In genomic region chr5:151156732-151157402, GRCh38 we compare ENCODE assay signal across 8 cellular contexts. TPM values are rescaled to one million over a fixed set of nuclear protein-coding genes. Genes with fewer than 3 reads are reported as not detected.
DNase-seq lines count a peak whose midpoint lies in the region; ATAC-seq and TF ChIP-seq lines count a peak whose summit lies in the region.

No MANE protein-coding gene starts in this region.

- no peak overlapping the region for H3K27ac ChIP-seq in OCI-LY1 (ENCODE audit: low read depth, low read length, poor library complexity, severe bottlenecking)
- H3K27ac ChIP-seq in tibial nerve, result peak overlapping the region; percentile 73 to 95 (median 86)

- peak overlapping the region; percentile 95 for H3K27ac Mint-ChIP-seq in activated CD4-positive, alpha-beta T cell treated with anti-CD3 and anti-CD28 coated beads, Interleukin-2, amount 10 ng/mL, durations not matched to agents 24 days and 14 days

- H3K9me3 ChIP-seq in OCI-LY1 (ENCODE audit: low read length), result no peaks in the 10 kb centered on the region
- H3K9me3 ChIP-seq in tibial nerve, result no peaks in the 10 kb centered on the region

- no peaks in the 10 kb centered on the region for H3K36me3 ChIP-seq in OCI-LY1 (ENCODE audit: insufficient read depth, low read length)
- no peaks in the 10 kb centered on the region for H3K36me3 ChIP-seq in tibial nerve

- 23 to 49% methylated on average over 16 to 17 of the region's 17 CpGs for WGBS in lower leg skin, 2 donors
- 5 to 7% methylated on average over 14 to 17 of the region's 17 CpGs for WGBS in tibial nerve, 2 donors

- no peak for TF ChIP-seq POLR2A in lower leg skin (IDR thresholded peaks at IDR 0.05)
- no peak for TF ChIP-seq POLR2A in tibial nerve (IDR thresholded peaks at IDR 0.05)

- no peak overlapping the region; the same call in 1 of the 2 replicates for H3K9ac ChIP-seq in OCI-LY1 (ENCODE audit: low read length)

- H3K36me3 Mint-ChIP-seq in activated CD4-positive, alpha-beta T cell treated with anti-CD3 and anti-CD28 coated beads, Interleukin-2, amount 10 ng/mL, durations not matched to agents 24 days and 14 days (ENCODE audit: low read depth), result peaks cover 30% of the 10 kb centered on the region

- H3K4me1 Mint-ChIP-seq in activated CD4-positive, alpha-beta T cell treated with anti-CD3 and anti-CD28 coated beads, Interleukin-2, amount 10 ng/mL, durations not matched to agents 24 days and 14 days, result peaks cover 59% of the 10 kb centered on the region

- H3K27me3 ChIP-seq in OCI-LY1 (ENCODE audit: insufficient read depth, low read length) (no peaks in the 10 kb centered on the region; the same call in 1 of the 2 replicates), tibial nerve (no peaks in the 10 kb centered on the region)

- no peaks in the 10 kb centered on the region for H3K9me2 ChIP-seq in OCI-LY1 (ENCODE audit: low read depth, low read length)

- TF ChIP-seq EP300 in tibial nerve (IDR thresholded peaks at IDR 0.05), result no peak

- peak overlapping the region; percentile 98 for H3K4me3 Mint-ChIP-seq in activated CD4-positive, alpha-beta T cell treated with anti-CD3 and anti-CD28 coated beads, Interleukin-2, amount 10 ng/mL, durations not matched to agents 24 days and 14 days

- ATAC-seq in HG02763 (IDR thresholded peaks at IDR 0.05; ENCODE audit: unreplicated experiment), result no peak

- no peaks in the 10 kb centered on the region for H3K9me3 Mint-ChIP-seq in activated CD4-positive, alpha-beta T cell treated with anti-CD3 and anti-CD28 coated beads, Interleukin-2, amount 10 ng/mL, durations not matched to agents 24 days and 14 days

- H3K4me3 ChIP-seq in OCI-LY1 (ENCODE audit: low read depth, low read length, poor library complexity, severe bottlenecking), result peak overlapping the region; percentile 56
- peak overlapping the region; percentile 95 to 99 for H3K4me3 ChIP-seq in cardiac fibroblast (replicated peaks in 1 of 2; ENCODE audit: low read depth in 2 of 2, low read length in 2 of 2)
- peak overlapping the region; percentile 71 for H3K4me3 ChIP-seq in lower leg skin (ENCODE audit: low read depth, poor library complexity, severe bottlenecking)
- H3K4me3 ChIP-seq in tibial nerve, result peak overlapping the region; percentile 61 to 89 (median 74)

- H3K4me1 ChIP-seq in OCI-LY1 (ENCODE audit: insufficient read depth, low read length, severe bottlenecking) (peaks cover 22% of the 10 kb centered on the region), tibial nerve (peaks cover 0 to 60% (median 40%) of the 10 kb centered on the region in 4 donors)

- H3K79me2 ChIP-seq in OCI-LY1 (ENCODE audit: insufficient read depth, low read length), result no peaks in the 10 kb centered on the region

- no peaks in the 10 kb centered on the region for H3F3A ChIP-seq in OCI-LY1 (ENCODE audit: insufficient read depth, low read length)

- TF ChIP-seq CTCF in OCI-LY1 (IDR thresholded peaks at IDR 0.05; ENCODE audit: low read length) (no peak), cardiac fibroblast (IDR thresholded peaks at IDR 0.05; ENCODE audit: low read depth, low read length) (peak; percentile 6), lower leg skin (IDR thresholded peaks at IDR 0.05) (no peak), tibial nerve (IDR thresholded peaks at IDR 0.05) (no peak)

- no peak overlapping the region for H2AFZ ChIP-seq in OCI-LY1 (ENCODE audit: low read length)

- peak; percentile 78 for DNase-seq in activated CD4-positive, alpha-beta T cell treated with anti-CD3 and anti-CD28 coated beads, Interleukin-2, amount 10 ng/mL, durations not matched to agents 24 days and 14 days
- DNase-seq in activated CD4-positive, alpha-beta T cell treated with anti-CD3 and anti-CD28 coated beads, Interleukin-2, amount 50 U/mL, for 1 hour, result no peak
- DNase-seq in cardiac fibroblast (ENCODE audit: low read depth in 2 of 2), result peak in 1 of 2 donors; percentile 29
- no peak for DNase-seq in lower leg skin (ENCODE audit: low spot score in 2 of 2)
- DNase-seq in tibial nerve (ENCODE audit: low spot score in 2 of 2), result no peak
- no peak for DNase-seq in GM19238 (ENCODE audit: insufficient read length, low spot score)

- no peaks in the 10 kb centered on the region for H3K27me3 Mint-ChIP-seq in activated CD4-positive, alpha-beta T cell treated with anti-CD3 and anti-CD28 coated beads, Interleukin-2, amount 10 ng/mL, durations not matched to agents 24 days and 14 days

- intact Hi-C loops in activated CD4-positive, alpha-beta T cell treated with anti-CD3 and anti-CD28 coated beads, Interleukin-2, amount 10 ng/mL, durations not matched to agents 24 days and 14 days (cut with micrococcal nuclease), result loop anchor here (2.0 to 10.0 kb wide), 6 partner anchors 16 to 1602 kb away; partner anchors contain the start of genes CSNK1A1, G3BP1 and IRGM
- intact Hi-C loops in lower leg skin (cut with DNase I; ENCODE audit: low total_unique reads), result no loop called here

- peak overlapping the region; percentile 64; the same call in 1 of the 2 replicates for H3K4me2 ChIP-seq in OCI-LY1 (ENCODE audit: low read length)

- no peaks in the 10 kb centered on the region for H4K20me1 ChIP-seq in OCI-LY1 (ENCODE audit: insufficient read depth, low read length)

RNA-seq across cellular contexts. Expression of gene ANXA6, which starts 0.7 kb away (rescaled TPM):
- 314 and 315 TPM in 2 replicates for total RNA-seq in activated CD4-positive, alpha-beta T cell treated with anti-CD3 and anti-CD28 coated beads, Interleukin-2, amount 10 ng/mL, durations not matched to agents 24 days and 14 days
- total RNA-seq in lower leg skin, result 10 to 100 TPM; 34.2 to 68.4 (median 43.3) TPM
- total RNA-seq in tibial nerve, result 100 to 1,000 TPM; 168 to 282 (median 181) TPM
